1 cellular context compared by ENCODE assay signal in the genomic region with DNA sequence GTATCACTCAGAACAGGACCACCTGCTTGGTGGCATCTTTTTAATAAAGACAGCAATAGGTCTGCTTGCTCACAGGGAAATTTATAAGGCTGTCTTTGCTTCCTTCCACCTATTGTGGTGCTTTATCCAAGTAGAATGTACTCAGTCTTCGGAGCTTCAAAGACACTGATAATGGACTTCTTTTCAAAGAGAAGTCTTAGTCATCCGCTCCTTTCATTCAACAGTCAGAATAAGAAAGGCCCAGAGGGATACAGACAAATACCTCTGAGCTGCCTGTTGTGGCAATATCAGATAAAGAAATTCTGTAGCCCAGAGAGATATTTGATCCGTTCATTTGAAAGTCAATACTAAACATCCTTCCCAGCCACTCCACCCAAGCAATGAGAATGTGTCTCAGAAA.
TF ChIP-seq lines count a peak whose summit lies in the region.

No MANE protein-coding gene starts in this region.

TF ChIP-seq in GM23338, 12 proteins besides CTCF, POLR2A, EP300 and RAD21 (continued from another document):
- TF ChIP-seq, protein P1, sequence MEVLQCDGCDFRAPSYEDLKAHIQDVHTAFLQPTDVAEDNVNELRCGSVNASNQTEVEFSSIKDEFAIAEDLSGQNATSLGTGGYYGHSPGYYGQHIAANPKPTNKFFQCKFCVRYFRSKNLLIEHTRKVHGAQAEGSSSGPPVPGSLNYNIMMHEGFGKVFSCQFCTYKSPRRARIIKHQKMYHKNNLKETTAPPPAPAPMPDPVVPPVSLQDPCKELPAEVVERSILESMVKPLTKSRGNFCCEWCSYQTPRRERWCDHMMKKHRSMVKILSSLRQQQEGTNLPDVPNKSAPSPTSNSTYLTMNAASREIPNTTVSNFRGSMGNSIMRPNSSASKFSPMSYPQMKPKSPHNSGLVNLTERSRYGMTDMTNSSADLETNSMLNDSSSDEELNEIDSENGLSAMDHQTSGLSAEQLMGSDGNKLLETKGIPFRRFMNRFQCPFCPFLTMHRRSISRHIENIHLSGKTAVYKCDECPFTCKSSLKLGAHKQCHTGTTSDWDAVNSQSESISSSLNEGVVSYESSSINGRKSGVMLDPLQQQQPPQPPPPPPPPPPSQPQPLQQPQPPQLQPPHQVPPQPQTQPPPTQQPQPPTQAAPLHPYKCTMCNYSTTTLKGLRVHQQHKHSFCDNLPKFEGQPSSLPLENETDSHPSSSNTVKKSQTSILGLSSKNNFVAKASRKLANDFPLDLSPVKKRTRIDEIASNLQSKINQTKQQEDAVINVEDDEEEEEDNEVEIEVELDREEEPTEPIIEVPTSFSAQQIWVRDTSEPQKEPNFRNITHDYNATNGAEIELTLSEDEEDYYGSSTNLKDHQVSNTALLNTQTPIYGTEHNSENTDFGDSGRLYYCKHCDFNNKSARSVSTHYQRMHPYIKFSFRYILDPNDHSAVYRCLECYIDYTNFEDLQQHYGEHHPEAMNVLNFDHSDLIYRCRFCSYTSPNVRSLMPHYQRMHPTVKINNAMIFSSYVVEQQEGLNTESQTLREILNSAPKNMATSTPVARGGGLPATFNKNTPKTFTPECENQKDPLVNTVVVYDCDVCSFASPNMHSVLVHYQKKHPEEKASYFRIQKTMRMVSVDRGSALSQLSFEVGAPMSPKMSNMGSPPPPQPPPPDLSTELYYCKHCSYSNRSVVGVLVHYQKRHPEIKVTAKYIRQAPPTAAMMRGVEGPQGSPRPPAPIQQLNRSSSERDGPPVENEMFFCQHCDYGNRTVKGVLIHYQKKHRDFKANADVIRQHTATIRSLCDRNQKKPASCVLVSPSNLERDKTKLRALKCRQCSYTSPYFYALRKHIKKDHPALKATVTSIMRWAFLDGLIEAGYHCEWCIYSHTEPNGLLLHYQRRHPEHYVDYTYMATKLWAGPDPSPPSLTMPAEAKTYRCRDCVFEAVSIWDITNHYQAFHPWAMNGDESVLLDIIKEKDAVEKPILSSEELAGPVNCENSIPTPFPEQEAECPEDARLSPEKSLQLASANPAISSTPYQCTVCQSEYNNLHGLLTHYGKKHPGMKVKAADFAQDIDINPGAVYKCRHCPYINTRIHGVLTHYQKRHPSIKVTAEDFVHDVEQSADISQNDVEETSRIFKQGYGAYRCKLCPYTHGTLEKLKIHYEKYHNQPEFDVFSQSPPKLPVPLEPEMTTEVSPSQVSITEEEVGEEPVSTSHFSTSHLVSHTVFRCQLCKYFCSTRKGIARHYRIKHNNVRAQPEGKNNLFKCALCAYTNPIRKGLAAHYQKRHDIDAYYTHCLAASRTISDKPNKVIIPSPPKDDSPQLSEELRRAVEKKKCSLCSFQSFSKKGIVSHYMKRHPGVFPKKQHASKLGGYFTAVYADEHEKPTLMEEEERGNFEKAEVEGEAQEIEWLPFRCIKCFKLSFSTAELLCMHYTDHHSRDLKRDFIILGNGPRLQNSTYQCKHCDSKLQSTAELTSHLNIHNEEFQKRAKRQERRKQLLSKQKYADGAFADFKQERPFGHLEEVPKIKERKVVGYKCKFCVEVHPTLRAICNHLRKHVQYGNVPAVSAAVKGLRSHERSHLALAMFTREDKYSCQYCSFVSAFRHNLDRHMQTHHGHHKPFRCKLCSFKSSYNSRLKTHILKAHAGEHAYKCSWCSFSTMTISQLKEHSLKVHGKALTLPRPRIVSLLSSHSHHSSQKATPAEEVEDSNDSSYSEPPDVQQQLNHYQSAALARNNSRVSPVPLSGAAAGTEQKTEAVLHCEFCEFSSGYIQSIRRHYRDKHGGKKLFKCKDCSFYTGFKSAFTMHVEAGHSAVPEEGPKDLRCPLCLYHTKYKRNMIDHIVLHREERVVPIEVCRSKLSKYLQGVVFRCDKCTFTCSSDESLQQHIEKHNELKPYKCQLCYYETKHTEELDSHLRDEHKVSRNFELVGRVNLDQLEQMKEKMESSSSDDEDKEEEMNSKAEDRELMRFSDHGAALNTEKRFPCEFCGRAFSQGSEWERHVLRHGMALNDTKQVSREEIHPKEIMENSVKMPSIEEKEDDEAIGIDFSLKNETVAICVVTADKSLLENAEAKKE (CRISPR knock-in tag; IDR thresholded peaks at IDR 0.05): peak; percentile 78
- TF ChIP-seq, protein P2, sequence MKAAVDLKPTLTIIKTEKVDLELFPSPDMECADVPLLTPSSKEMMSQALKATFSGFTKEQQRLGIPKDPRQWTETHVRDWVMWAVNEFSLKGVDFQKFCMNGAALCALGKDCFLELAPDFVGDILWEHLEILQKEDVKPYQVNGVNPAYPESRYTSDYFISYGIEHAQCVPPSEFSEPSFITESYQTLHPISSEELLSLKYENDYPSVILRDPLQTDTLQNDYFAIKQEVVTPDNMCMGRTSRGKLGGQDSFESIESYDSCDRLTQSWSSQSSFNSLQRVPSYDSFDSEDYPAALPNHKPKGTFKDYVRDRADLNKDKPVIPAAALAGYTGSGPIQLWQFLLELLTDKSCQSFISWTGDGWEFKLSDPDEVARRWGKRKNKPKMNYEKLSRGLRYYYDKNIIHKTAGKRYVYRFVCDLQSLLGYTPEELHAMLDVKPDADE (IDR thresholded peaks at IDR 0.05): no peak
- no peak for TF ChIP-seq EZH2 (IDR thresholded peaks at IDR 0.05; ENCODE audit: low read depth, unreplicated experiment)
- TF ChIP-seq JUNB (IDR thresholded peaks at IDR 0.05; ENCODE audit: unreplicated experiment): no peak
- peak; percentile 78; the same call in 1 of the 2 replicates for TF ChIP-seq NANOG (IDR thresholded peaks at IDR 0.05; ENCODE audit: borderline replicate concordance)
- TF ChIP-seq STAT1 (IDR thresholded peaks at IDR 0.05; ENCODE audit: unreplicated experiment): no peak
- TF ChIP-seq ZNF114 (CRISPR knock-in tag; IDR thresholded peaks at IDR 0.05): no peak
- TF ChIP-seq, protein P3, sequence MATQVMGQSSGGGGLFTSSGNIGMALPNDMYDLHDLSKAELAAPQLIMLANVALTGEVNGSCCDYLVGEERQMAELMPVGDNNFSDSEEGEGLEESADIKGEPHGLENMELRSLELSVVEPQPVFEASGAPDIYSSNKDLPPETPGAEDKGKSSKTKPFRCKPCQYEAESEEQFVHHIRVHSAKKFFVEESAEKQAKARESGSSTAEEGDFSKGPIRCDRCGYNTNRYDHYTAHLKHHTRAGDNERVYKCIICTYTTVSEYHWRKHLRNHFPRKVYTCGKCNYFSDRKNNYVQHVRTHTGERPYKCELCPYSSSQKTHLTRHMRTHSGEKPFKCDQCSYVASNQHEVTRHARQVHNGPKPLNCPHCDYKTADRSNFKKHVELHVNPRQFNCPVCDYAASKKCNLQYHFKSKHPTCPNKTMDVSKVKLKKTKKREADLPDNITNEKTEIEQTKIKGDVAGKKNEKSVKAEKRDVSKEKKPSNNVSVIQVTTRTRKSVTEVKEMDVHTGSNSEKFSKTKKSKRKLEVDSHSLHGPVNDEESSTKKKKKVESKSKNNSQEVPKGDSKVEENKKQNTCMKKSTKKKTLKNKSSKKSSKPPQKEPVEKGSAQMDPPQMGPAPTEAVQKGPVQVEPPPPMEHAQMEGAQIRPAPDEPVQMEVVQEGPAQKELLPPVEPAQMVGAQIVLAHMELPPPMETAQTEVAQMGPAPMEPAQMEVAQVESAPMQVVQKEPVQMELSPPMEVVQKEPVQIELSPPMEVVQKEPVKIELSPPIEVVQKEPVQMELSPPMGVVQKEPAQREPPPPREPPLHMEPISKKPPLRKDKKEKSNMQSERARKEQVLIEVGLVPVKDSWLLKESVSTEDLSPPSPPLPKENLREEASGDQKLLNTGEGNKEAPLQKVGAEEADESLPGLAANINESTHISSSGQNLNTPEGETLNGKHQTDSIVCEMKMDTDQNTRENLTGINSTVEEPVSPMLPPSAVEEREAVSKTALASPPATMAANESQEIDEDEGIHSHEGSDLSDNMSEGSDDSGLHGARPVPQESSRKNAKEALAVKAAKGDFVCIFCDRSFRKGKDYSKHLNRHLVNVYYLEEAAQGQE (IDR thresholded peaks at IDR 0.05; ENCODE audit: unreplicated experiment): no peak
- no peak for TF ChIP-seq CREB1 (CRISPR knock-in tag; IDR thresholded peaks at IDR 0.05; ENCODE audit: low read depth)
- no peak for TF ChIP-seq EZH2phosphoT487 (IDR thresholded peaks at IDR 0.05; ENCODE audit: unreplicated experiment)
